In the genomic region with DNA sequence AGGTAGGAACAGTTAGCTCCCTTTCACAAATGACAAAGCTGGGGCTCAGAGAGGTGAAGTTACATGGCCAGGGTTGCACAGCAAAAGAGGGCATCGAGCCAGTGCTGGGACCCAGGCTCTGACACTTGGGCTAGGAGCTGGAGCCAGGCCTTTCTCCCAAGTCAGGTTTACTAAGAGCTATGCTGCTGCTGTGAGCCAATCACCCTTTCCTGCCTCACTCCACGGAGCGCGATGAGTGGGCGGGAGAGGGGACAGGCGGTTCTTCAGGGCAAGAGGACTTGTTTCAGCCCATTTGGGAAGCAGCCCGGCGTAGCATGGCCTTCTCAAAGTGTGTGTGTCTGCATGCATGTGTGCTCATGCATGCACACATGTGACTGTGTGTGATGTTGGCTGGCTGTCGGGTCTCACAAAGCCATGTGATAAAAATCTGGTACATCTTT, we compare ENCODE assay signal across 15 cellular contexts. TPM values are rescaled to one million over a fixed set of nuclear protein-coding genes. Genes with fewer than 3 reads are reported as not detected.
DNase-seq lines count a peak whose midpoint lies in the region; ATAC-seq, FAIRE-seq and TF ChIP-seq lines count a peak whose summit lies in the region.
"Had no signal": no experiment of that assay in that cellular context is flagged by ENCODE, and none has a peak within 500 bp of the region (broad histone marks: within the 10 kb centered on the region; RNA-seq: fewer than 3 reads in every experiment).

No MANE protein-coding gene starts in this region.

- H3K4me1 ChIP-seq in A549: peaks cover 62% of the 10 kb centered on the region
- H3K4me1 ChIP-seq in HEK293 (ENCODE audit: control insufficient read depth, insufficient read depth, low read length): no peaks in the 10 kb centered on the region

- TF ChIP-seq POLR2A in A549 (IDR thresholded peaks at IDR 0.05; ENCODE audit: low read length): no peak

- no peaks in the 10 kb centered on the region for H3K9me3 ChIP-seq in A549
- no peaks in the 10 kb centered on the region for H3K9me3 ChIP-seq in HEK293 (ENCODE audit: control insufficient read depth, insufficient read depth, low read depth, low read length)
- H3K9me3 ChIP-seq: ascending aorta had no signal

- DNase-seq in A549 (ENCODE audit: low read depth in 1 of 2, low spot score in 1 of 2): no peak
- peak; percentile 52 for DNase-seq in fibroblast of gingiva (ENCODE audit: low read depth)
- DNase-seq in mesothelial cell of epicardium (ENCODE audit: low spot score in 2 of 2, unreplicated experiment in 2 of 2): no peak
- DNase-seq in mesenteric fat pad (ENCODE audit: low spot score): no peak
- DNase-seq in middle frontal gyrus (ENCODE audit: extremely low spot score, low spot score): no peak
- DNase-seq: activated CD8-positive, alpha-beta memory T cell treated with anti-CD3 and anti-CD28 coated beads, Interleukin-2, amount 10 ng/mL, durations not matched to agents 7 days and 5 days; GOT3; NCI-H1930 had no signal

- WGBS in A549 (ENCODE audit: missing lambda C conversion rate): 95% methylated on average over 7 of the region's 9 CpGs

- H3K4me3 ChIP-seq in A549 (no peak overlapping the region), HEK293 (ENCODE audit: low read depth, low read length) (no peak overlapping the region)
- H3K4me3 ChIP-seq: ascending aorta had no signal

- peak overlapping the region; percentile 76 for H3K27ac Mint-ChIP-seq in mesothelial cell of epicardium
- H3K27ac Mint-ChIP-seq: activated CD8-positive, alpha-beta memory T cell treated with anti-CD3 and anti-CD28 coated beads, Interleukin-2, amount 10 ng/mL, durations not matched to agents 7 days and 5 days had no signal

- no peaks in the 10 kb centered on the region for H3K36me3 ChIP-seq in HEK293 (ENCODE audit: control insufficient read depth in 2 of 2, insufficient read depth in 1 of 2, low read length in 2 of 2)
- H3K36me3 ChIP-seq: ascending aorta had no signal

- H3K4me1 Mint-ChIP-seq in mesothelial cell of epicardium: peaks cover 52% of the 10 kb centered on the region

- H3K27ac ChIP-seq in A549 (peak overlapping the region; percentile 75 to 88; a peak in 5 of 6 replicates), HEK293 (ENCODE audit: extremely low read depth, low read depth, low read length) (no peak overlapping the region)
- H3K27ac ChIP-seq: C4-2B, epithelial cell of prostate, KMS-11 had no signal

- CTCF ChIA-PET in A549 (lab: Yijun Ruan, JAX) (interaction anchor here (0.6 to 29.3 kb wide), 5 partner anchors 9 to 158 kb away, joined by 3 to 699 read pairs (median 11); a partner anchor contains a TSS), HEK293 (lab: Yijun Ruan, JAX) (interaction anchor here (0.5 to 18.2 kb wide), 5 partner anchors 86 to 195 kb away, joined by 3 to 506 read pairs (median 4); a partner anchor contains a TSS)

- no peaks in the 10 kb centered on the region for H3K9me3 Mint-ChIP-seq in mesothelial cell of epicardium

- H3K27me3 Mint-ChIP-seq in mesothelial cell of epicardium (ENCODE audit: low read depth): no peaks in the 10 kb centered on the region

- no peak for ATAC-seq in A549
- no peak for ATAC-seq in HG03342 (IDR thresholded peaks at IDR 0.05; ENCODE audit: unreplicated experiment)
- ATAC-seq in HG03571 (IDR thresholded peaks at IDR 0.05; ENCODE audit: unreplicated experiment): no peak
- ATAC-seq: activated CD8-positive, alpha-beta memory T cell treated with anti-CD3 and anti-CD28 coated beads, Interleukin-2, amount 10 ng/mL, durations not matched to agents 7 days and 5 days had no signal

- TF ChIP-seq CTCF in A549 (IDR thresholded peaks at IDR 0.05): no peak
- TF ChIP-seq CTCF in HEK293 (tag by site-specific recombination; IDR thresholded peaks at IDR 0.05): no peak
- TF ChIP-seq CTCF in mesothelial cell of epicardium (IDR thresholded peaks at IDR 0.05; ENCODE audit: unreplicated experiment): no peak

- POLR2A ChIA-PET in A549 (lab: Yijun Ruan, JAX) (no interaction called here), HEK293 (lab: Yijun Ruan, JAX) (interaction anchor here (0.6 to 1.8 kb wide), 3 partner anchors 10 to 151 kb away, joined by 3 to 13 read pairs (median 4); a partner anchor contains a TSS)

- no peak for TF ChIP-seq RAD21 in A549 (conservative IDR thresholded peaks at IDR 0.05 in 1 of 2, IDR thresholded peaks at IDR 0.05 in 1 of 2)

- H3K36me3 Mint-ChIP-seq in mesothelial cell of epicardium: no peaks in the 10 kb centered on the region
- H3K36me3 Mint-ChIP-seq: activated CD8-positive, alpha-beta memory T cell treated with anti-CD3 and anti-CD28 coated beads, Interleukin-2, amount 10 ng/mL, durations not matched to agents 7 days and 5 days had no signal

- FAIRE-seq in A549 (lab: Jason Lieb, UNC): no peak

- no peak overlapping the region for H3K4me3 Mint-ChIP-seq in mesothelial cell of epicardium
- H3K4me3 Mint-ChIP-seq: activated CD8-positive, alpha-beta memory T cell treated with anti-CD3 and anti-CD28 coated beads, Interleukin-2, amount 10 ng/mL, durations not matched to agents 7 days and 5 days had no signal

- no peak for TF ChIP-seq EP300 in A549 (IDR thresholded peaks at IDR 0.05)

- H3K4me2 ChIP-seq in A549: no peak overlapping the region
- H3K4me2 ChIP-seq: KMS-11 had no signal

TF ChIP-seq in A549, 52 proteins besides CTCF, POLR2A, EP300 and RAD21:
- TF ChIP-seq FOSL2 (IDR thresholded peaks at IDR 0.05) (no peak), FOSL2 (CRISPR knock-in tag; IDR thresholded peaks at IDR 0.05) (no peak), PHF8 (IDR thresholded peaks at IDR 0.05; ENCODE audit: borderline replicate concordance, low read depth) (no peak), ZFP36 (IDR thresholded peaks at IDR 0.05; ENCODE audit: borderline replicate concordance, partially characterized antibody) (peak; percentile 17)

TF ChIP-seq in HEK293, 187 proteins besides CTCF, POLR2A, EP300 and RAD21 (continues in another document):
- TF ChIP-seq ZNF785 (tag by site-specific recombination; IDR thresholded peaks at IDR 0.05): no peak
- TF ChIP-seq ZNF529 (tag by site-specific recombination; IDR thresholded peaks at IDR 0.05; ENCODE audit: insufficient replicate concordance): no peak
- TF ChIP-seq ZNF223 (tag by site-specific recombination; IDR thresholded peaks at IDR 0.05): no peak
- no peak for TF ChIP-seq ZIC2 (tag by site-specific recombination; IDR thresholded peaks at IDR 0.05)
- TF ChIP-seq EGR2 (tag by site-specific recombination; IDR thresholded peaks at IDR 0.05; ENCODE audit: low read depth): no peak
- TF ChIP-seq, protein P1, sequence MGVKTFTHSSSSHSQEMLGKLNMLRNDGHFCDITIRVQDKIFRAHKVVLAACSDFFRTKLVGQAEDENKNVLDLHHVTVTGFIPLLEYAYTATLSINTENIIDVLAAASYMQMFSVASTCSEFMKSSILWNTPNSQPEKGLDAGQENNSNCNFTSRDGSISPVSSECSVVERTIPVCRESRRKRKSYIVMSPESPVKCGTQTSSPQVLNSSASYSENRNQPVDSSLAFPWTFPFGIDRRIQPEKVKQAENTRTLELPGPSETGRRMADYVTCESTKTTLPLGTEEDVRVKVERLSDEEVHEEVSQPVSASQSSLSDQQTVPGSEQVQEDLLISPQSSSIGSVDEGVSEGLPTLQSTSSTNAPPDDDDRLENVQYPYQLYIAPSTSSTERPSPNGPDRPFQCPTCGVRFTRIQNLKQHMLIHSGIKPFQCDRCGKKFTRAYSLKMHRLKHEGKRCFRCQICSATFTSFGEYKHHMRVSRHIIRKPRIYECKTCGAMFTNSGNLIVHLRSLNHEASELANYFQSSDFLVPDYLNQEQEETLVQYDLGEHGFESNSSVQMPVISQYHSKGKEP (tag by site-specific recombination; IDR thresholded peaks at IDR 0.05): no peak
- peak; percentile 44 for TF ChIP-seq ZFHX2 (tag by site-specific recombination; conservative IDR thresholded peaks at IDR 0.05)
- TF ChIP-seq, protein P2, sequence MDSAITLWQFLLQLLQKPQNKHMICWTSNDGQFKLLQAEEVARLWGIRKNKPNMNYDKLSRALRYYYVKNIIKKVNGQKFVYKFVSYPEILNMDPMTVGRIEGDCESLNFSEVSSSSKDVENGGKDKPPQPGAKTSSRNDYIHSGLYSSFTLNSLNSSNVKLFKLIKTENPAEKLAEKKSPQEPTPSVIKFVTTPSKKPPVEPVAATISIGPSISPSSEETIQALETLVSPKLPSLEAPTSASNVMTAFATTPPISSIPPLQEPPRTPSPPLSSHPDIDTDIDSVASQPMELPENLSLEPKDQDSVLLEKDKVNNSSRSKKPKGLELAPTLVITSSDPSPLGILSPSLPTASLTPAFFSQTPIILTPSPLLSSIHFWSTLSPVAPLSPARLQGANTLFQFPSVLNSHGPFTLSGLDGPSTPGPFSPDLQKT (IDR thresholded peaks at IDR 0.05; ENCODE audit: borderline replicate concordance, low read depth, low read length): no peak
- no peak for TF ChIP-seq KLF9 (tag by site-specific recombination; IDR thresholded peaks at IDR 0.05; ENCODE audit: low read depth)
- no peak for TF ChIP-seq ZBTB8A (tag by site-specific recombination; IDR thresholded peaks at IDR 0.05)
- no peak for TF ChIP-seq ZNF324 (tag by site-specific recombination; IDR thresholded peaks at IDR 0.05)
- TF ChIP-seq SP3 (tag by site-specific recombination; IDR thresholded peaks at IDR 0.05): no peak
- TF ChIP-seq, protein P3, sequence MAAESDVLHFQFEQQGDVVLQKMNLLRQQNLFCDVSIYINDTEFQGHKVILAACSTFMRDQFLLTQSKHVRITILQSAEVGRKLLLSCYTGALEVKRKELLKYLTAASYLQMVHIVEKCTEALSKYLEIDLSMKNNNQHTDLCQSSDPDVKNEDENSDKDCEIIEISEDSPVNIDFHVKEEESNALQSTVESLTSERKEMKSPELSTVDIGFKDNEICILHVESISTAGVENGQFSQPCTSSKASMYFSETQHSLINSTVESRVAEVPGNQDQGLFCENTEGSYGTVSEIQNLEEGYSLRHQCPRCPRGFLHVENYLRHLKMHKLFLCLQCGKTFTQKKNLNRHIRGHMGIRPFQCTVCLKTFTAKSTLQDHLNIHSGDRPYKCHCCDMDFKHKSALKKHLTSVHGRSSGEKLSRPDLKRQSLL (tag by site-specific recombination; IDR thresholded peaks at IDR 0.05): peak; percentile 22; the same call in 1 of the 2 replicates

RNA-seq across cellular contexts. Expression of a gene that starts 10.6 kb away (rescaled TPM):
- polyA plus RNA-seq in A549 (2011; rRNA removed) (171 and 193 TPM in 2 replicates), A549 (2017; fragmentation: RNase III; extraction: RNeasy Plus Mini Kit Qiagen cat#74134 plus additional on column Dnase treatment) (209 to 336 TPM (median 288 TPM) in 3 replicates)
- 847 and 922 TPM in 2 replicates for polyA plus RNA-seq in A549 (2012; cell fraction: cytosol; rRNA removed)
- 1,068 and 1,236 TPM in 2 replicates for polyA plus RNA-seq in A549 (2012; cell fraction: nucleus; rRNA removed)
- 142 and 176 TPM in 2 replicates for polyA minus RNA-seq in A549 (2011; rRNA and poly(A)+ RNA removed)
- total RNA-seq in mesothelial cell of epicardium (456 to 487 TPM (median 468 TPM) in 3 replicates), mesenteric fat pad (168 TPM)

RNA-seq across cellular contexts. Expression of a gene that starts 17.7 kb away (rescaled TPM):
- polyA plus RNA-seq in A549 (2011; rRNA removed) (0.90 and 1.6 TPM in 2 replicates), A549 (2017; fragmentation: RNase III; extraction: RNeasy Plus Mini Kit Qiagen cat#74134 plus additional on column Dnase treatment) (3.4 to 3.9 TPM (median 3.4 TPM) in 3 replicates)
- polyA plus RNA-seq in A549 (2012; cell fraction: cytosol; rRNA removed): 1.8 and 2.4 TPM in 2 replicates
- polyA plus RNA-seq in A549 (2012; cell fraction: nucleus; rRNA removed): 6.3 and 9.0 TPM in 2 replicates
- polyA minus RNA-seq in A549 (2011; rRNA and poly(A)+ RNA removed): 3.0 and 3.3 TPM in 2 replicates
- total RNA-seq in mesothelial cell of epicardium (4.2 to 5.7 TPM (median 4.8 TPM) in 3 replicates), mesenteric fat pad (0.29 TPM)
- total RNA-seq: ascending aorta had no signal
